9 cellular contexts compared by ENCODE assay signal in the genomic region with DNA sequence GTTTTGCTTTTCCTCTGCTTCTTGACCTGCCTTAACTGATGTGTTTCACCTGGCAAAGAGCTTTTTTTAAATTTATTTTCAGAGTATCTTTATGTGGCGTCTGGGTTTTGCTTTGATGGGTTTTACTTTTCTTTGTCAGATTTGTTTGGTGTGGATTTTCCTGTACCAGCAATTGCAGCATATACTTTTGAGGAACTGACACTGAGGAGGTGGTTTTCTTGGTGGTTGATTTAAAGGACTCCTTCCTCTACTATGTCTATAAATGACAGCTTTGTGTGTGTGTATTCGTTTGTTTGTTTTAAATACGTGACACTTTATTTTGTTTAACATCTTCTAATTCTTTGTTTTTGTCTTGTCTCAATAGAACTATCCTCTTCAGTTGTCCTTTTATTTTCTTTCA.
DNase-seq lines count a peak whose midpoint lies in the region; ATAC-seq and TF ChIP-seq lines count a peak whose summit lies in the region.
"Had no signal": no experiment of that assay in that cellular context is flagged by ENCODE, and none has a peak within 500 bp of the region (broad histone marks: within the 10 kb centered on the region; RNA-seq: fewer than 3 reads in every experiment).

No MANE protein-coding gene starts in this region.

- peaks cover 0 to 9% (median 0%) of the 10 kb centered on the region in 11 experiments; a peak in 1 of 22 replicates for H3K27me3 ChIP-seq in BLaER1 treated with 17β-estradiol and CSF1 and Interleukin-3, amounts not matched to agents 10 nM and 100 nM
- H3K27me3 ChIP-seq in heart right ventricle (no peaks in the 10 kb centered on the region), WERI-Rb-1 (ENCODE audit: insufficient read depth, low read depth, severe bottlenecking) (no peaks in the 10 kb centered on the region)

- H3K4me2 ChIP-seq in BLaER1 treated with 17β-estradiol and CSF1 and Interleukin-3, amounts not matched to agents 10 nM and 100 nM = peak overlapping the region; percentile 34 to 67 (median 40); a peak in 17 of 22 replicates

- 78 to 79% methylated on average over 3 of the region's 3 CpGs for WGBS in heart right ventricle, 2 donors

- no peak overlapping the region; a peak in 1 of 22 replicates for H3K9ac ChIP-seq in BLaER1 treated with 17β-estradiol and CSF1 and Interleukin-3, amounts not matched to agents 10 nM and 100 nM

- ATAC-seq in GM19351 (IDR thresholded peaks at IDR 0.05; ENCODE audit: unreplicated experiment) (peak; percentile 99), HG02642 (IDR thresholded peaks at IDR 0.05; ENCODE audit: poor library complexity, unreplicated experiment) (peak; percentile 98), HG03432 (IDR thresholded peaks at IDR 0.05; ENCODE audit: unreplicated experiment) (peak; percentile 100), heart right ventricle (no peak), Right ventricle myocardium inferior (no peak)

- DNase-seq in heart right ventricle = no peak
- no peak for DNase-seq in Right ventricle myocardium inferior (ENCODE audit: missing footprints)
- no peak for DNase-seq in WERI-Rb-1
- DNase-seq in 8988T = no peak
- DNase-seq: T-helper 9 cell had no signal

- H3K4me3 ChIP-seq in BLaER1 treated with 17β-estradiol and CSF1 and Interleukin-3, amounts not matched to agents 10 nM and 100 nM = no peak overlapping the region
- no peak overlapping the region for H3K4me3 ChIP-seq in heart right ventricle
- H3K4me3 ChIP-seq in WERI-Rb-1 (ENCODE audit: low read depth, low read length) = no peak overlapping the region

- no peaks in the 10 kb centered on the region for H4K20me1 ChIP-seq in BLaER1 treated with 17β-estradiol and CSF1 and Interleukin-3, amounts not matched to agents 10 nM and 100 nM

- H3K4me1 ChIP-seq in BLaER1 treated with 17β-estradiol and CSF1 and Interleukin-3, amounts not matched to agents 10 nM and 100 nM = peaks cover 3 to 14% (median 8%) of the 10 kb centered on the region in 10 experiments; a peak in 18 of 20 replicates
- H3K4me1 ChIP-seq in heart right ventricle = no peaks in the 10 kb centered on the region

- H3K27ac ChIP-seq in BLaER1 treated with 17β-estradiol and CSF1 and Interleukin-3, amounts not matched to agents 10 nM and 100 nM = no peak overlapping the region
- no peak overlapping the region for H3K27ac ChIP-seq in heart right ventricle
- H3K27ac ChIP-seq in WERI-Rb-1 = no peak overlapping the region

- intact Hi-C loops in heart right ventricle (cut with DNase I) = no loop called here
- intact Hi-C loops in Right ventricle myocardium inferior (cut with DNase I) = no loop called here

- H3K9me3 ChIP-seq in BLaER1 treated with 17β-estradiol and CSF1 and Interleukin-3, amounts not matched to agents 10 nM and 100 nM (replicated peaks in 1 of 11) = no peaks in the 10 kb centered on the region
- H3K9me3 ChIP-seq in heart right ventricle (peaks cover 0 to 9% (median 0%) of the 10 kb centered on the region in 11 donors), WERI-Rb-1 (ENCODE audit: severe bottlenecking) (no peaks in the 10 kb centered on the region)

- no peak for TF ChIP-seq CTCF in heart right ventricle (IDR thresholded peaks at IDR 0.05)
- no peak for TF ChIP-seq CTCF in WERI-Rb-1 (IDR thresholded peaks at IDR 0.05; ENCODE audit: low read depth, low read length)

- H3K36me3 ChIP-seq in BLaER1 treated with 17β-estradiol and CSF1 and Interleukin-3, amounts not matched to agents 10 nM and 100 nM = no peaks in the 10 kb centered on the region
- H3K36me3 ChIP-seq in heart right ventricle = no peaks in the 10 kb centered on the region
- no peaks in the 10 kb centered on the region for H3K36me3 ChIP-seq in WERI-Rb-1

Comparison
In these comparisons a context has a peak if more than half of its experiments do, and no peak if none do; other contexts are left out.
1. ATAC-seq: peak in GM19351 (single experiment), HG02642 (single experiment) and HG03432 (single experiment); none in heart right ventricle (0 of 8) and Right ventricle myocardium inferior (single experiment).